In the genomic region with DNA sequence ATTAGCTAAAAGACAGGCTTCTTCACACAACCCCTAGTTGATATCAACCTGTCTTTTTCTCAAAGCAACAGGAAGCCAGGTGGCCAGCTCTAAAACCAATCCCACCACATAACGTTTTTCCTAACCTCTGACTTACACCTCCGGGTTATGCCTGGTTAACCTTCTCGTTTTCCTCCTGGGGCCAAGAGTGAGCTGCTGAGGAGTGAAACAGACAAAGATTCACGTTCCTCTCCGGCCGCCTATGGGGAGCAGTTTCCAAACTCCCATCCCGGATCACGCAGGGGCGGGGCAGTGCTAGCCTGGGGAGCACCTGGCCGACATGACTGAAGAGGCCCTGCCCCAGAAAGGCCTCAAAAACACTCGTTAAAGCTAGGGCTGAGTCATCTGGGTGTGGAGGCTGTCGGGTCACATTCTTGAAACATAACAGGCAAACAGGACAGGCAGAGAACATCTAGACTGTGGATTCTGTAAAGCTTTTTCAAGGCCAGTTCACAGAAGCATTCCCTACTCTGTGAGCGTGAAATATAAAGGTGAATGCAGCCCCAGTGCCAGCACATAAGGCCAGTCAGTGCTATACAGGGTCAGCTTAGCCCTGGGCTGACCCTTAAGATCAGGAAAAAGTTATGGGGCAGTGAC, we compare ENCODE assay signal across 8 cellular contexts. TPM values are rescaled to one million over a fixed set of nuclear protein-coding genes. Genes with fewer than 3 reads are reported as not detected.
A peak's percentile ranks its signal among the peaks of the same experiment; 100 is the strongest.
DNase-seq lines count a peak whose midpoint lies in the region; ATAC-seq, FAIRE-seq and TF ChIP-seq lines count a peak whose summit lies in the region.

No MANE protein-coding gene starts in this region.

- peak overlapping the region; percentile 90 to 100 for H3K27ac Mint-ChIP-seq in natural killer cell treated with Interleukin-12 subunit alpha and Interleukin-12 subunit beta and Interleukin-15 and Interleukin-18, amount 100 ng/mL, for 72 hours

- peaks cover 0 to 7% (median 0%) of the 10 kb centered on the region in 4 donors for H3K9me3 ChIP-seq in upper lobe of left lung

- H3K36me3 Mint-ChIP-seq in natural killer cell treated with Interleukin-12 subunit alpha and Interleukin-12 subunit beta and Interleukin-15 and Interleukin-18, amount 100 ng/mL, for 72 hours, result peaks cover 18% of the 10 kb centered on the region

- TF ChIP-seq CTCF in HFF-Myc (IDR thresholded peaks at IDR 0.05; ENCODE audit: low read depth, low read length, missing control alignments) (no peak), epithelial cell of esophagus (IDR thresholded peaks at IDR 0.05; ENCODE audit: insufficient read depth, low read depth, low read length, missing control alignments) (no peak), upper lobe of left lung (IDR thresholded peaks at IDR 0.05) (no peak)

- H3K4me3 ChIP-seq in HFF-Myc (replicated peaks; ENCODE audit: low read depth, low read length) (peak overlapping the region; percentile 43), epithelial cell of esophagus (ENCODE audit: low read length) (peak overlapping the region; percentile 40), upper lobe of left lung (peak overlapping the region in 2 of 4 donors; percentile 14 to 24)

- peaks cover 62 to 94% (median 72%) of the 10 kb centered on the region in 4 donors for H3K4me1 ChIP-seq in upper lobe of left lung

- peaks cover 61 to 68% of the 10 kb centered on the region in 2 donors for H3K4me1 Mint-ChIP-seq in natural killer cell treated with Interleukin-12 subunit alpha and Interleukin-12 subunit beta and Interleukin-15 and Interleukin-18, amount 100 ng/mL, for 72 hours (ENCODE audit: low read depth in 2 of 2)

- H3K9me3 Mint-ChIP-seq in natural killer cell treated with Interleukin-12 subunit alpha and Interleukin-12 subunit beta and Interleukin-15 and Interleukin-18, amount 100 ng/mL, for 72 hours, result peaks cover 4% of the 10 kb centered on the region

- no peaks in the 10 kb centered on the region for H3K27me3 ChIP-seq in upper lobe of left lung

- 48% methylated on average over 10 to 13 of the region's 13 CpGs for WGBS in upper lobe of left lung, 2 donors

- TF ChIP-seq POLR2A in upper lobe of left lung (IDR thresholded peaks at IDR 0.05), result peak in 2 of 4 donors; percentile 28 to 81

- TF ChIP-seq EP300 in upper lobe of left lung (IDR thresholded peaks at IDR 0.05), result peak in 2 of 4 donors; percentile 83 to 94

- peak; percentile 89 for FAIRE-seq in G401.6 (lab: Jason Lieb, UNC)

- no peaks in the 10 kb centered on the region for H3K27me3 Mint-ChIP-seq in natural killer cell treated with Interleukin-12 subunit alpha and Interleukin-12 subunit beta and Interleukin-15 and Interleukin-18, amount 100 ng/mL, for 72 hours

- peak; percentile 97 for DNase-seq in HFF-Myc (ENCODE audit: extremely low read depth, low read depth)
- DNase-seq in NCI-H2029 treated with DMSO at 0.1 percent for 48 hours (lab: John Stamatoyannopoulos, UW), result peak; percentile 60
- DNase-seq in activated CD8-positive, alpha-beta memory T cell treated with anti-CD3 and anti-CD28 coated beads for 1 hour (ENCODE audit: extremely low read depth in 1 of 2, low read depth in 1 of 2), result peak; percentile 17 to 22
- DNase-seq in epithelial cell of esophagus (ENCODE audit: low read depth), result peak; percentile 99
- peak; percentile 66 for DNase-seq in natural killer cell treated with Interleukin-12 subunit alpha and Interleukin-12 subunit beta and Interleukin-15 and Interleukin-18, amount 100 ng/mL, for 72 hours (ENCODE audit: low spot score)
- peak; percentile 86 to 95 for DNase-seq in upper lobe of left lung
- DNase-seq in KG1 (lab: John Stamatoyannopoulos, UW), result no peak

- peak; percentile 26 to 62 for ATAC-seq in natural killer cell treated with Interleukin-12 subunit alpha and Interleukin-12 subunit beta and Interleukin-15 and Interleukin-18, amount 100 ng/mL, for 72 hours
- ATAC-seq in upper lobe of left lung (ENCODE audit: low FRiP score in 2 of 2), result peak; percentile 87 to 94

- H3K4me3 Mint-ChIP-seq in natural killer cell treated with Interleukin-12 subunit alpha and Interleukin-12 subunit beta and Interleukin-15 and Interleukin-18, amount 100 ng/mL, for 72 hours, result peak overlapping the region; percentile 95

- H3K36me3 ChIP-seq in upper lobe of left lung, result no peaks in the 10 kb centered on the region

- peak overlapping the region; percentile 84 to 93 (median 92) for H3K27ac ChIP-seq in upper lobe of left lung

RNA-seq across cellular contexts. Expression of a gene that starts 25.9 kb away (rescaled TPM):
- total RNA-seq in natural killer cell treated with Interleukin-12 subunit alpha and Interleukin-12 subunit beta and Interleukin-15 and Interleukin-18, amount 100 ng/mL, for 72 hours, result 100 to 1,000 TPM; 161 to 224 TPM
- 100 to 1,000 TPM; 205 to 710 (median 440) TPM for total RNA-seq in upper lobe of left lung

RNA-seq across cellular contexts. Expression of a gene that starts 51.7 kb away (rescaled TPM):
- total RNA-seq in natural killer cell treated with Interleukin-12 subunit alpha and Interleukin-12 subunit beta and Interleukin-15 and Interleukin-18, amount 100 ng/mL, for 72 hours, result 100 to 1,000 TPM in 1 of 2 donors, 10 to 100 TPM in 1; 99.7 to 119 TPM
- 10 to 100 TPM; 22.0 to 81.8 (median 59.3) TPM for total RNA-seq in upper lobe of left lung
